Comparison of ENCODE assay signal across 18 cellular contexts in genomic region chr1:100412980-100413379, GRCh38.
A peak's percentile ranks its signal among the peaks of the same experiment; 100 is the strongest.
DNase-seq lines count a peak whose midpoint lies in the region; ATAC-seq lines count a peak whose summit lies in the region.
"Had no signal": no experiment of that assay in that cellular context is flagged by ENCODE, and none has a peak within 500 bp of the region (broad histone marks: within the 10 kb centered on the region; RNA-seq: fewer than 3 reads in every experiment).

No MANE protein-coding gene starts in this region.

- ATAC-seq in central memory CD8-positive, alpha-beta T cell (replicated peaks; ENCODE audit: extremely low read depth, poor library complexity, severe bottlenecking): no peak
- ATAC-seq in sciatic nerve: peak; percentile 48
- ATAC-seq: stimulated activated memory B cell treated with anti-CD40 and anti-IgM and Interleukin-4, amounts not matched to agents 10 μg/mL and 1 μg/mL and 100 μg/mL, for 72 hours had no signal

- DNase-seq in activated naive CD4-positive, alpha-beta T cell treated with anti-CD3 and anti-CD28 coated beads for 36 hours: no peak
- no peak for DNase-seq in activated naive CD4-positive, alpha-beta T cell (lab: John Stamatoyannopoulos, UW)
- DNase-seq in NCI-H146 treated with DMSO at 0.1 percent for 48 hours (lab: John Stamatoyannopoulos, UW; ENCODE audit: unreplicated experiment) (peak; percentile 37), sciatic nerve (ENCODE audit: low spot score) (no peak), DMS114 treated with DMSO at 0.1 percent for 48 hours (lab: John Stamatoyannopoulos, UW; ENCODE audit: unreplicated experiment) (no peak), HuH-7.5 (ENCODE audit: low spot score) (no peak)
- DNase-seq in central memory CD8-positive, alpha-beta T cell (ENCODE audit: low spot score in 2 of 2): no peak
- DNase-seq: activated effector memory CD4-positive, alpha-beta T cell treated with anti-CD3 and anti-CD28 coated beads, Interleukin-2, amount 50 U/mL, for 16 hours; cerebellar nuclear complex; DMS79 treated with DMSO at 0.1 percent for 48 hours; effector CD4-positive, alpha-beta T cell; GM23248; mammary epithelial cell; NCI-H1436; NCI-H2171; NCI-H526 treated with DMSO at 0.1 percent for 48 hours; pancreas had no signal

- CTCF ChIA-PET in activated naive CD4-positive, alpha-beta T cell treated with anti-CD3 and anti-CD28 coated beads for 36 hours (lab: Charles Lee): interaction anchor here (0.6 to 2.3 kb wide), 5 partner anchors 10 to 16 kb away, joined by 3 to 13 read pairs (median 5); no protein-coding TSS in a partner anchor

- peaks cover 26% of the 10 kb centered on the region for H3K36me3 Mint-ChIP-seq in activated naive CD4-positive, alpha-beta T cell treated with anti-CD3 and anti-CD28 coated beads for 36 hours (ENCODE audit: low read depth)
- H3K36me3 Mint-ChIP-seq in central memory CD8-positive, alpha-beta T cell (ENCODE audit: insufficient read depth): peaks cover 19% of the 10 kb centered on the region

- H3K4me1 Mint-ChIP-seq in activated naive CD4-positive, alpha-beta T cell treated with anti-CD3 and anti-CD28 coated beads for 36 hours (ENCODE audit: low read depth): peaks cover 75% of the 10 kb centered on the region
- peaks cover 77% of the 10 kb centered on the region for H3K4me1 Mint-ChIP-seq in central memory CD8-positive, alpha-beta T cell

- H3K9me3 Mint-ChIP-seq in activated naive CD4-positive, alpha-beta T cell treated with anti-CD3 and anti-CD28 coated beads for 36 hours: peaks cover 5% of the 10 kb centered on the region
- H3K9me3 Mint-ChIP-seq in central memory CD8-positive, alpha-beta T cell: peaks cover 6% of the 10 kb centered on the region
- H3K9me3 Mint-ChIP-seq: stimulated activated memory B cell treated with anti-CD40 and anti-IgM and Interleukin-4, amounts not matched to agents 10 μg/mL and 1 μg/mL and 100 μg/mL, for 72 hours had no signal

- peak overlapping the region; percentile 57 for H3K4me3 Mint-ChIP-seq in activated naive CD4-positive, alpha-beta T cell treated with anti-CD3 and anti-CD28 coated beads for 36 hours
- H3K4me3 Mint-ChIP-seq in central memory CD8-positive, alpha-beta T cell: peak overlapping the region; percentile 20
- H3K4me3 Mint-ChIP-seq: stimulated activated memory B cell treated with anti-CD40 and anti-IgM and Interleukin-4, amounts not matched to agents 10 μg/mL and 1 μg/mL and 100 μg/mL, for 72 hours had no signal

- H3K27ac Mint-ChIP-seq in activated naive CD4-positive, alpha-beta T cell treated with anti-CD3 and anti-CD28 coated beads for 36 hours: peak overlapping the region; percentile 66
- H3K27ac Mint-ChIP-seq in central memory CD8-positive, alpha-beta T cell (ENCODE audit: low read depth): no peak overlapping the region
- H3K27ac Mint-ChIP-seq: stimulated activated memory B cell treated with anti-CD40 and anti-IgM and Interleukin-4, amounts not matched to agents 10 μg/mL and 1 μg/mL and 100 μg/mL, for 72 hours had no signal

- no peaks in the 10 kb centered on the region for H3K27me3 Mint-ChIP-seq in activated naive CD4-positive, alpha-beta T cell treated with anti-CD3 and anti-CD28 coated beads for 36 hours (ENCODE audit: low read depth)
- H3K27me3 Mint-ChIP-seq in central memory CD8-positive, alpha-beta T cell: no peaks in the 10 kb centered on the region
- H3K27me3 Mint-ChIP-seq: stimulated activated memory B cell treated with anti-CD40 and anti-IgM and Interleukin-4, amounts not matched to agents 10 μg/mL and 1 μg/mL and 100 μg/mL, for 72 hours had no signal

- intact Hi-C loops in activated naive CD4-positive, alpha-beta T cell treated with anti-CD3 and anti-CD28 coated beads for 36 hours (cut with micrococcal nuclease): loop anchor here (1.0 kb wide), 1 partner anchor 61 kb away; the partner anchor contains the start of gene CDC14A
- intact Hi-C loops in sciatic nerve (cut with DNase I): no loop called here
